Comparison of ENCODE assay signal across 24 cellular contexts in the genomic region with DNA sequence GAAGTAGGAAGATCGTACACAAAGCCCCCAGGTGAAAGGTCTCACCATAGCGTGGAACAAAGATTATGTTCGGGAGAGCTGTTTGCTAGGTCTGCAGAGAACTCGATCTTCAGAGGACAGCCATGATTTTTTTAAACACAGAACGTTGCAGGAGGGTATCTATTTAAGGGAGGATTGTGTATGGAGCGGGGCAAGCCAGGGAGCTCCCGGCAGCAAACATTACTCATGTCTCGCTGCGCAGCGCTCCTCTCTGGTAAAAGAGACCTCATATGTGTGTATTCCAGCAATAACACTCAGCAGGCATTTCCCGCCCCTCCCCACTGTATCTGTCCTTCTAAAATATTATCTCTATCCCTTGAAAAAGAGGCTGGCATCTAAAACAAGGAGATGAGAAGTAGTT. TPM values are rescaled to one million over a fixed set of nuclear protein-coding genes. Genes with fewer than 3 reads are reported as not detected.
DNase-seq lines count a peak whose midpoint lies in the region; ATAC-seq and TF ChIP-seq lines count a peak whose summit lies in the region.
"Had no signal": no experiment of that assay in that cellular context is flagged by ENCODE, and none has a peak within 500 bp of the region (broad histone marks: within the 10 kb centered on the region; RNA-seq: fewer than 3 reads in every experiment).

No MANE protein-coding gene starts in this region.

- H3K4me2 ChIP-seq in skeletal muscle satellite cell (ENCODE audit: low read length), result peak overlapping the region; percentile 91
- H3K4me2 ChIP-seq: BLaER1 treated with 17β-estradiol and CSF1 and Interleukin-3, amounts not matched to agents 10 nM and 100 nM had no signal

- no peak overlapping the region for H3K4me3 ChIP-seq in fibroblast of mammary gland (ENCODE audit: control insufficient read depth, low read depth, low read length)
- H3K4me3 ChIP-seq in skeletal muscle satellite cell (ENCODE audit: low read length), result peak overlapping the region; percentile 84
- no peak overlapping the region for H3K4me3 ChIP-seq in lower lobe of right lung
- H3K4me3 ChIP-seq: BLaER1 treated with 17β-estradiol and CSF1 and Interleukin-3, amounts not matched to agents 10 nM and 100 nM; esophagus squamous epithelium; hepatocyte; lung; uterus had no signal

- H3K36me3 ChIP-seq in skeletal muscle satellite cell (ENCODE audit: insufficient read depth, low read length), result peaks cover 10% of the 10 kb centered on the region
- no peaks in the 10 kb centered on the region for H3K36me3 ChIP-seq in lower lobe of right lung
- H3K36me3 ChIP-seq: BLaER1 treated with 17β-estradiol and CSF1 and Interleukin-3, amounts not matched to agents 10 nM and 100 nM; esophagus squamous epithelium; uterus had no signal

- H3K9me3 ChIP-seq in skeletal muscle satellite cell (replicated peaks; ENCODE audit: low read length) (no peaks in the 10 kb centered on the region), lower lobe of right lung (no peaks in the 10 kb centered on the region)
- H3K9me3 ChIP-seq: BLaER1 treated with 17β-estradiol and CSF1 and Interleukin-3, amounts not matched to agents 10 nM and 100 nM; esophagus squamous epithelium; SK-N-SH; uterus had no signal

- H3K4me1 ChIP-seq in skeletal muscle satellite cell (ENCODE audit: control insufficient read depth, insufficient read depth, low read length) (peaks cover 78% of the 10 kb centered on the region), lower lobe of right lung (peaks cover 19% of the 10 kb centered on the region)

- H3K27ac ChIP-seq in lower lobe of right lung, result no peak overlapping the region
- H3K27ac ChIP-seq: 22Rv1; BLaER1 treated with 17β-estradiol and CSF1 and Interleukin-3, amounts not matched to agents 10 nM and 100 nM; hepatocyte; uterus had no signal

- no peak for ATAC-seq in lower lobe of right lung
- ATAC-seq: effector memory CD8-positive, alpha-beta T cell had no signal

- DNase-seq in SHP77 (lab: John Stamatoyannopoulos, UW) (peak; percentile 16 to 31), SHP77 treated with DMSO at 0.1 percent for 48 hours (lab: John Stamatoyannopoulos, UW) (no peak), amniotic epithelial cell (ENCODE audit: low read depth) (peak; percentile 43), fibroblast of mammary gland (ENCODE audit: low read depth) (peak; percentile 61), NCI-H146 (lab: John Stamatoyannopoulos, UW) (no peak), AG08396 (ENCODE audit: low spot score) (no peak), lower lobe of right lung (no peak)
- DNase-seq: activated B cell treated with CpG ODN at 0.5 μM for 24 hours; activated CD4-positive, alpha-beta memory T cell treated with anti-CD3 and anti-CD28 coated beads, Interleukin-2, amount 10 ng/mL, durations not matched to agents 7 days and 5 days; activated T-cell treated with anti-CD3 and anti-CD28 coated beads, Interleukin-2, amount 50 U/mL, for 1 hour; amniotic stem cell; Calu3; effector memory CD8-positive, alpha-beta T cell; esophagus squamous epithelium; KG1; NCI-H1048; NCI-H2029 treated with DMSO at 0.1 percent for 48 hours; SK-N-SH; uterus had no signal

- no peak for TF ChIP-seq CTCF in fibroblast of mammary gland (conservative IDR thresholded peaks at IDR 0.05; ENCODE audit: control insufficient read depth, insufficient read depth, low read depth, low read length)
- no peak for TF ChIP-seq CTCF in lower lobe of right lung (IDR thresholded peaks at IDR 0.05)

- peak overlapping the region; percentile 83 for H3K9ac ChIP-seq in skeletal muscle satellite cell (ENCODE audit: low read depth, low read length)
- H3K9ac ChIP-seq: BLaER1 treated with 17β-estradiol and CSF1 and Interleukin-3, amounts not matched to agents 10 nM and 100 nM; SK-N-SH had no signal

- intact Hi-C loops in lower lobe of right lung (cut with DNase I), result no loop called here

- no peaks in the 10 kb centered on the region for H3K27me3 ChIP-seq in skeletal muscle satellite cell (ENCODE audit: control insufficient read depth, insufficient read depth, low read length)
- H3K27me3 ChIP-seq in lower lobe of right lung (ENCODE audit: low read depth), result peaks cover 38% of the 10 kb centered on the region

RNA-seq across cellular contexts. Expression of gene GLIS1, which starts 2.7 kb away (rescaled TPM):
- 3.5 and 3.9 TPM in 2 replicates for total RNA-seq in skeletal muscle satellite cell (2012; rRNA removed)
- total RNA-seq in lower lobe of right lung, result not detected
- total RNA-seq: activated B cell treated with CpG ODN at 0.5 μM for 24 hours; activated CD4-positive, alpha-beta memory T cell treated with anti-CD3 and anti-CD28 coated beads, Interleukin-2, amount 10 ng/mL, durations not matched to agents 7 days and 5 days; Calu3 had no signal

Comparison
In these comparisons a context has a peak if more than half of its experiments do, and no peak if none do; other contexts are left out.
1. DNase-seq: peak in SHP77 (2 of 2), amniotic epithelial cell (single experiment) and fibroblast of mammary gland (single experiment); none in SHP77 treated with DMSO at 0.1 percent for 48 hours (single experiment), NCI-H146 (single experiment), AG08396 (single experiment) and lower lobe of right lung (single experiment).